Comparison of ENCODE assay signal across 18 cellular contexts in genomic region chr5:168978500-168978899, GRCh38.
DNase-seq lines count a peak whose midpoint lies in the region; ATAC-seq, FAIRE-seq and TF ChIP-seq lines count a peak whose summit lies in the region.
"Had no signal": no experiment of that assay in that cellular context is flagged by ENCODE, and none has a peak within 500 bp of the region (broad histone marks: within the 10 kb centered on the region; RNA-seq: fewer than 3 reads in every experiment).

No MANE protein-coding gene starts in this region.

- peaks cover 18% of the 10 kb centered on the region for H3K4me1 ChIP-seq in ACC112 (ENCODE audit: control insufficient read depth, insufficient read depth, low read length, unreplicated experiment)
- H3K4me1 ChIP-seq in RWPE2 (ENCODE audit: insufficient read depth, poor library complexity, severe bottlenecking) = peaks cover 10% of the 10 kb centered on the region
- no peaks in the 10 kb centered on the region for H3K4me1 ChIP-seq in GM12878 (ENCODE audit: control insufficient read depth, insufficient read depth, low read length)
- peaks cover 29% of the 10 kb centered on the region for H3K4me1 ChIP-seq in hepatocyte (ENCODE audit: insufficient read depth)

- intact Hi-C loops in GM12878 (cut with micrococcal nuclease; ENCODE audit: unreplicated experiment) = no loop called here

- no peak for TF ChIP-seq EP300 in GM12878 (IDR thresholded peaks at IDR 0.05; ENCODE audit: borderline replicate concordance in 1 of 2, control insufficient read depth in 1 of 2, low read depth in 2 of 2, low read length in 2 of 2)

- no peak overlapping the region for H3K4me2 ChIP-seq in GM12878 (ENCODE audit: control insufficient read depth, insufficient read depth)
- H3K4me2 ChIP-seq in hepatocyte = peak overlapping the region; percentile 8

- no peak overlapping the region for H3K4me3 ChIP-seq in ACC112 (ENCODE audit: low read depth, low read length)
- H3K4me3 ChIP-seq in RWPE2 (ENCODE audit: severe bottlenecking) = no peak overlapping the region
- no peak overlapping the region for H3K4me3 ChIP-seq in GM12878
- no peak overlapping the region for H3K4me3 ChIP-seq in hepatocyte

- no peak for TF ChIP-seq CTCF in RWPE2 (IDR thresholded peaks at IDR 0.05; ENCODE audit: poor library complexity, severe bottlenecking)
- no peak for TF ChIP-seq CTCF in GM12878 (IDR thresholded peaks at IDR 0.05 in 2 of 3, conservative IDR thresholded peaks at IDR 0.05 in 1 of 3; ENCODE audit: control insufficient read depth in 2 of 3, extremely low read depth in 1 of 3, insufficient read depth in 1 of 3, low read depth in 3 of 3, low read length in 3 of 3)
- TF ChIP-seq CTCF in hepatocyte (IDR thresholded peaks at IDR 0.05; ENCODE audit: poor library complexity) = no peak

- H3K79me2 ChIP-seq in ACC112 (ENCODE audit: control insufficient read depth, insufficient read depth, low read length, unreplicated experiment) = no peaks in the 10 kb centered on the region
- no peaks in the 10 kb centered on the region for H3K79me2 ChIP-seq in GM12878 (ENCODE audit: control insufficient read depth, insufficient read depth, low read length)
- H3K79me2 ChIP-seq in hepatocyte = no peaks in the 10 kb centered on the region

- no peaks in the 10 kb centered on the region for H3K36me3 ChIP-seq in ACC112 (ENCODE audit: insufficient read depth, low read length)
- H3K36me3 ChIP-seq in RWPE2 (ENCODE audit: low read depth) = no peaks in the 10 kb centered on the region
- no peaks in the 10 kb centered on the region for H3K36me3 ChIP-seq in GM12878 (ENCODE audit: control insufficient read depth in 2 of 2, insufficient read depth in 2 of 2, low read length in 1 of 2)
- no peaks in the 10 kb centered on the region for H3K36me3 ChIP-seq in hepatocyte (replicated peaks; ENCODE audit: insufficient read depth, low read depth)

- no peaks in the 10 kb centered on the region for H3K27me3 ChIP-seq in ACC112 (ENCODE audit: insufficient read depth, low read length)
- H3K27me3 ChIP-seq in RWPE2 (ENCODE audit: insufficient read depth, poor library complexity, severe bottlenecking) = no peaks in the 10 kb centered on the region
- H3K27me3 ChIP-seq in GM12878 (replicated peaks in 1 of 2; ENCODE audit: control insufficient read depth in 2 of 2, insufficient read depth in 2 of 2, low read length in 1 of 2) = peaks cover 0 to 1% of the 10 kb centered on the region in 2 experiments; a peak in 1 of 4 replicates
- no peaks in the 10 kb centered on the region for H3K27me3 ChIP-seq in hepatocyte

- no TSS peak for BruUV-seq in GM12878 (replicated peaks; lab: Mats Ljungman, UMichigan)

- H3K27ac ChIP-seq in ACC112 (ENCODE audit: low read depth, low read length) (peak overlapping the region; percentile 58; the same call in 1 of the 2 replicates), RWPE2 (ENCODE audit: poor library complexity, severe bottlenecking) (peak overlapping the region; percentile 60), GM12878 (ENCODE audit: control insufficient read depth, insufficient read depth) (no peak overlapping the region), hepatocyte (peak overlapping the region; percentile 87)

- in situ Hi-C loops in GM12878 (cut with MboI) = no loop called here

- no peaks in the 10 kb centered on the region for H3K9me2 ChIP-seq in hepatocyte (replicated peaks; ENCODE audit: insufficient read depth)

- 0% methylated on average over 1 of the region's 1 CpG for WGBS in GM12878 (ENCODE audit: insufficient coverage, insufficient replicate concordance, low lambda C conversion rate, missing lambda C conversion rate)
- WGBS in hepatocyte (ENCODE audit: low lambda C conversion rate, missing lambda C conversion rate) = 58% methylated on average over 1 of the region's 1 CpG

- no peak for TF ChIP-seq POLR2A in GM12878 (IDR thresholded peaks at IDR 0.05; ENCODE audit: low read depth, low read length)

- ATAC-seq in RWPE2 (ENCODE audit: low read depth) (no peak), GM12878 (no peak), HG03135 (IDR thresholded peaks at IDR 0.05; ENCODE audit: unreplicated experiment) (no peak)

- RAD21 ChIA-PET in GM12878 (lab: Charles Lee; ENCODE audit: unreplicated experiment) = interaction anchor here (0.6 kb wide), 1 partner anchor 451 kb away, joined by 3 read pairs; no protein-coding TSS in a partner anchor

- POLR2A ChIA-PET in GM12878 (lab: Charles Lee) = no interaction called here

- H3K9me3 ChIP-seq in RWPE2 (ENCODE audit: severe bottlenecking) (no peaks in the 10 kb centered on the region), GM12878 (replicated peaks; ENCODE audit: control insufficient read depth, insufficient read depth, low read length) (no peaks in the 10 kb centered on the region), hepatocyte (ENCODE audit: low read depth) (no peaks in the 10 kb centered on the region)

- TF ChIP-seq RAD21 in GM12878 (IDR thresholded peaks at IDR 0.05; ENCODE audit: insufficient read depth, low read depth, low read length) = no peak

- H2AFZ ChIP-seq in ACC112 (ENCODE audit: low read length, unreplicated experiment) (no peak overlapping the region), GM12878 (ENCODE audit: control insufficient read depth, low read depth, low read length) (no peak overlapping the region), hepatocyte (no peak overlapping the region)

- CTCF ChIA-PET in GM12878 (lab: Yijun Ruan, JAX) = interaction anchor here (2.3 kb wide), 1 partner anchor 9 kb away, joined by 7 read pairs; no protein-coding TSS in a partner anchor

- H4K20me1 ChIP-seq in GM12878 (ENCODE audit: control insufficient read depth, insufficient read depth) (no peaks in the 10 kb centered on the region), hepatocyte (ENCODE audit: insufficient read depth, poor library complexity, severe bottlenecking) (no peaks in the 10 kb centered on the region)

- DNase-seq in RWPE2 (ENCODE audit: low spot score) = no peak
- no peak for DNase-seq in GM12878 (ENCODE audit: low read depth, low spot score)
- no peak for DNase-seq in hepatocyte (ENCODE audit: low spot score)
- DNase-seq in occipital lobe (lab: John Stamatoyannopoulos, UW) = no peak
- DNase-seq in GM19239 (ENCODE audit: insufficient read length, low spot score) = no peak
- no peak for DNase-seq in activated naive CD4-positive, alpha-beta T cell (lab: John Stamatoyannopoulos, UW)
- DNase-seq: DMS53; GF-D8; H7; Kasumi-1; NCI-H1417 treated with DMSO at 0.1 percent for 48 hours; NCI-H1930; NCI-H510A; NCI-H748 treated with DMSO at 0.1 percent for 48 hours; NK-92 treated with Interleukin-12 subunit alpha and Interleukin-12 subunit beta, amount 100 ng/mL, for 24 hours had no signal

- no peak overlapping the region for H3K9ac ChIP-seq in GM12878 (ENCODE audit: control insufficient read depth, insufficient read depth, low read length)

- FAIRE-seq in GM12878 (lab: Jason Lieb, UNC) (no peak), GM19239 (lab: Jason Lieb, UNC) (no peak)
- FAIRE-seq: D721Med had no signal

- SMC1A ChIA-PET in GM12878 (lab: Charles Lee; ENCODE audit: uncharacterized antibody, unreplicated experiment) = interaction anchor here (1.6 kb wide), 1 partner anchor 11 kb away, joined by 5 read pairs; no protein-coding TSS in a partner anchor

TF ChIP-seq in GM12878, 131 proteins besides CTCF, POLR2A, EP300 and RAD21:
- TF ChIP-seq SIN3A (IDR thresholded peaks at IDR 0.05; ENCODE audit: low read depth, low read length) = no peak
- TF ChIP-seq SPI1 (IDR thresholded peaks at IDR 0.05; ENCODE audit: borderline replicate concordance, insufficient read depth, low read depth, low read length) = peak; percentile 55; the same call in 1 of the 2 replicates
